Comparison of ENCODE assay signal across 14 cellular contexts in the genomic region with DNA sequence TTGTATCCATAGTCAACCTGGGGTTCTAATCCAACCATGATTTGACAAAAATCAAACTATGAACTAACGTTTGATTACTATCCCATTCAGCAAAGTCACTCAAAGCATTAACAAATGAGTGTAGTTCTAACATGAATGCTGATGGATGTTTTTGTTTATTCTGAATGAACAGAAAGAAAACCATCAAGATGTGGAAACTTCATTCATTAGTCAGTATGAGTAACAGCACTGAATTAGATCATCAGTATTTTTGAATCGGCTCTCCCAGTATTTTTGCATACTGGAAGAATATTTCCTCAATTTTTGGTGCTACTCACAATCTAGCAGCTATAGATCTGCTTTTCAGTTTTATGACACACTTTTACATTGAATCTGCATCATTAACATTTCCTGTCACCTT.
"Had no signal": no experiment of that assay in that cellular context is flagged by ENCODE, and none has a peak within 500 bp of the region (broad histone marks: within the 10 kb centered on the region; RNA-seq: fewer than 3 reads in every experiment).

No MANE protein-coding gene starts in this region.

- ATAC-seq: left colon, lower lobe of right lung, psoas muscle, sciatic nerve, T-cell had no signal

- H3K4me1 ChIP-seq: ascending aorta, breast epithelium, lower lobe of right lung, psoas muscle, spleen, stomach had no signal

- DNase-seq: activated CD4-positive, alpha-beta T cell treated with anti-CD3 and anti-CD28 coated beads, Interleukin-2, amount 50 U/mL, for 48 hours; activated naive CD4-positive, alpha-beta T cell treated with anti-CD3 and anti-CD28 coated beads, Interleukin-2, amount 10 ng/mL, durations not matched to agents 7 days and 5 days; effector memory CD4-positive, alpha-beta T cell; hypothalamus; left colon; lower lobe of right lung; psoas muscle; spleen; stomach; T-cell; T1000 had no signal

- H3K4me3 ChIP-seq: ascending aorta, breast epithelium, lower lobe of right lung, psoas muscle, spleen, stomach had no signal

- H3K27me3 ChIP-seq: ascending aorta, breast epithelium had no signal

- H3K36me3 ChIP-seq: ascending aorta, breast epithelium, lower lobe of right lung, spleen, stomach had no signal

- H3K9me3 ChIP-seq: ascending aorta, breast epithelium, lower lobe of right lung, psoas muscle, spleen, stomach had no signal

- H3K27ac ChIP-seq: ascending aorta, breast epithelium, lower lobe of right lung, psoas muscle, spleen, stomach had no signal
